In genomic region chr14:103885509-103885932, GRCh38 we compare ENCODE assay signal across 2 cellular contexts.
TF ChIP-seq lines count a peak whose summit lies in the region.

No MANE protein-coding gene starts in this region.

TF ChIP-seq in HepG2, 621 proteins besides CTCF, POLR2A, EP300 and RAD21 (continues in another document):
- TF ChIP-seq ZNF83 (CRISPR knock-in tag; IDR thresholded peaks at IDR 0.05; ENCODE audit: borderline replicate concordance) (no peak), HOXA9 (CRISPR knock-in tag; IDR thresholded peaks at IDR 0.05; ENCODE audit: borderline replicate concordance) (no peak), GMEB2 (CRISPR knock-in tag; IDR thresholded peaks at IDR 0.05; ENCODE audit: low read depth) (no peak), NCOA1 (CRISPR knock-in tag; IDR thresholded peaks at IDR 0.05) (no peak), ZGPAT (CRISPR knock-in tag; IDR thresholded peaks at IDR 0.05) (no peak; the same call in 1 of the 2 replicates), SRY (CRISPR knock-in tag; IDR thresholded peaks at IDR 0.05) (no peak), ZNF563 (CRISPR knock-in tag; IDR thresholded peaks at IDR 0.05) (no peak), HOXD1 (CRISPR knock-in tag; IDR thresholded peaks at IDR 0.05) (no peak), ZNF256 (CRISPR knock-in tag; conservative IDR thresholded peaks at IDR 0.05) (no peak), ARID5B (CRISPR knock-in tag; IDR thresholded peaks at IDR 0.05) (peak; percentile 48; the same call in 1 of the 2 replicates), PATZ1 (CRISPR knock-in tag; IDR thresholded peaks at IDR 0.05) (peak; percentile 70), MYNN (CRISPR knock-in tag; IDR thresholded peaks at IDR 0.05; ENCODE audit: low read depth) (no peak), ZKSCAN5 (CRISPR knock-in tag; IDR thresholded peaks at IDR 0.05) (no peak), ELK4 (CRISPR knock-in tag; IDR thresholded peaks at IDR 0.05; ENCODE audit: borderline replicate concordance) (no peak), ZNF567 (CRISPR knock-in tag; IDR thresholded peaks at IDR 0.05; ENCODE audit: borderline replicate concordance) (no peak)

TF ChIP-seq in HEK293, 187 proteins besides CTCF, POLR2A, EP300 and RAD21:
- TF ChIP-seq ZNF239 (tag by site-specific recombination; IDR thresholded peaks at IDR 0.05) = no peak
- TF ChIP-seq GLIS1 (tag by site-specific recombination; IDR thresholded peaks at IDR 0.05) = 0 out of 2 replicates have a peak, but pooled peaks have one; percentile 1
